In the genomic region with DNA sequence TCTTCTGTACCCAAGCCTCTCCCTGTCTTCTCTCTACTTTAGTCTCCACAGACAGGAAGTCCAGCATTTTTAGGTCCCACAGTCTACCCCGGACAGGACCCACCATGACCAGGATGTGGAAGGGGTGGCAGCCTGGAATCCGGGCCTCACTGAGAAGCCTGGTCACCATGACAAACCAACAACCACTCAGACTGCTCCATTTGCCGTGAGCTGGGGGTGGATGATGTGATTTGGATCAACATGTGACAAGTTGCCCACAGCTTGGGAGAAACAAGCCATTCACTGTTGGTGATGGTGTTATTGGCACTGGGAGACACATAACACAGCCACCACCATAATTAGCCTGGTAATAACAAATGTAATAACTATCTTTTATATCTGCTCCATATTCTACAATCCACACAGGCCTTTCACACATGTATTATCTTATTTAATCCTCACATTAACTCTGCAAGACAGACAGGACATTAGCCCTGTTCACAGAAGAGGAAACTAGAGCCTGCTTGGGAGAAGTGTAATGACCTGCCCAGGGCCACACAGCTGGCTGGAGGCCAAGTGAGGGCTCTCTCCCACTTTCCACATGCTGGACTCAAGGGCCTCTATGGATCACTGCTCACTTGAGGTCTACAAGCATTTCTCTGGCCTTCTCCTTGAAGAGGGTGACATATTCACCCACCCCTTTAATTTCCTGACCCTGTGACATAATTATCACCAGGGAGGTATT, we compare ENCODE assay signal across 11 cellular contexts. TPM values are rescaled to one million over a fixed set of nuclear protein-coding genes. Genes with fewer than 3 reads are reported as not detected.
DNase-seq lines count a peak whose midpoint lies in the region; ATAC-seq and TF ChIP-seq lines count a peak whose summit lies in the region.
"Had no signal": no experiment of that assay in that cellular context is flagged by ENCODE, and none has a peak within 500 bp of the region (broad histone marks: within the 10 kb centered on the region; RNA-seq: fewer than 3 reads in every experiment).

No MANE protein-coding gene starts in this region.

- H3K27me3 ChIP-seq in heart left ventricle (no peaks in the 10 kb centered on the region), uterus (no peaks in the 10 kb centered on the region)
- H3K27me3 ChIP-seq: SJSA1 had no signal

- H3K27ac Mint-ChIP-seq in brain: peak overlapping the region in 4 of 5 experiments; percentile 11 to 60 (median 26)
- H3K27ac Mint-ChIP-seq in naive B cell: peak overlapping the region in 4 of 6 donors; percentile 42 to 99 (median 80)

- no peak overlapping the region for H3K4me3 ChIP-seq in heart left ventricle
- H3K4me3 ChIP-seq in uterus: no peak overlapping the region
- H3K4me3 ChIP-seq: HAP-1, SJSA1 had no signal

- peaks cover 93% of the 10 kb centered on the region for H3K36me3 Mint-ChIP-seq in brain
- H3K36me3 Mint-ChIP-seq in naive B cell: peaks cover 23 to 45% of the 10 kb centered on the region in 2 donors

- WGBS in heart left ventricle, 4 donors: 52 to 69% (median 57%) methylated on average over 3 of the region's 3 CpGs

- no peak for TF ChIP-seq POLR2A in heart left ventricle (IDR thresholded peaks at IDR 0.05)
- TF ChIP-seq POLR2A in uterus (IDR thresholded peaks at IDR 0.05): no peak

- H3K4me1 ChIP-seq in heart left ventricle (peaks cover 7 to 85% (median 62%) of the 10 kb centered on the region in 12 donors), uterus (peaks cover 17 to 31% of the 10 kb centered on the region in 2 donors)
- H3K4me1 ChIP-seq: HAP-1 had no signal

- TF ChIP-seq CTCF in heart left ventricle (IDR thresholded peaks at IDR 0.05): no peak
- TF ChIP-seq CTCF in brain (conservative IDR thresholded peaks at IDR 0.05): no peak
- no peak for TF ChIP-seq CTCF in uterus (IDR thresholded peaks at IDR 0.05)

- ATAC-seq in heart left ventricle: peak in 1 of 4 donors; percentile 0
- no peak for ATAC-seq in left ventricle myocardium superior
- no peak for ATAC-seq in naive B cell (ENCODE audit: low read depth in 2 of 2)
- ATAC-seq in GM18861 (IDR thresholded peaks at IDR 0.05; ENCODE audit: unreplicated experiment): no peak

- peaks cover 14% of the 10 kb centered on the region for H3K4me1 Mint-ChIP-seq in brain
- peaks cover 26 to 41% (median 31%) of the 10 kb centered on the region in 3 donors for H3K4me1 Mint-ChIP-seq in naive B cell

- H3K9me3 Mint-ChIP-seq in brain (no peaks in the 10 kb centered on the region), naive B cell (no peaks in the 10 kb centered on the region)

- DNase-seq in heart left ventricle: peak in 2 of 5 donors; percentile 22 to 58
- DNase-seq in left ventricle myocardium superior: no peak
- no peak for DNase-seq in naive B cell
- no peak for DNase-seq in uterus
- no peak for DNase-seq in stimulated activated CD4-positive, alpha-beta T cell treated with anti-CD3 and anti-CD28 coated beads, Interleukin-15, amount 100 ng/mL, for 24 hours
- DNase-seq in central memory CD4-positive, alpha-beta T cell: no peak
- DNase-seq: NCI-H2107 had no signal

- H3K9me3 ChIP-seq in heart left ventricle (no peaks in the 10 kb centered on the region), uterus (no peaks in the 10 kb centered on the region)
- H3K9me3 ChIP-seq: HAP-1, SJSA1 had no signal

- H3K4me3 Mint-ChIP-seq in brain (no peak overlapping the region), naive B cell (peak overlapping the region in 1 of 8 donors; percentile 16)

- H3K27ac ChIP-seq in heart left ventricle (peak overlapping the region; percentile 49 to 89 (median 76)), uterus (peak overlapping the region; percentile 92 to 98)
- H3K27ac ChIP-seq: SJSA1 had no signal

- H3K27me3 Mint-ChIP-seq in brain (no peaks in the 10 kb centered on the region), naive B cell (no peaks in the 10 kb centered on the region)

- intact Hi-C loops in heart left ventricle (cut with DNase I) (no loop called here), left ventricle myocardium superior (cut with micrococcal nuclease) (no loop called here), uterus (cut with DNase I; ENCODE audit: low total_unique reads) (no loop called here)

- H3K36me3 ChIP-seq in heart left ventricle (peaks cover 0 to 100% (median 100%) of the 10 kb centered on the region in 9 donors), uterus (no peaks in the 10 kb centered on the region)

RNA-seq across cellular contexts. Expression of gene MEF2D, which starts 22.9 kb away (rescaled TPM):
- total RNA-seq in heart left ventricle (100 to 1,000 TPM in 3 of 9 donors, 10 to 100 TPM in 6; 75.0 to 203 (median 93.2) TPM), left ventricle myocardium superior (116 TPM), uterus (100 to 1,000 TPM in 1 of 4 donors, 10 to 100 TPM in 2, 1 to 10 TPM in 1; 8.4 to 101 (median 35.1) TPM)
- polyA plus RNA-seq in heart left ventricle (10 to 100 TPM; 40.5 to 68.8 TPM), brain (ENCODE audit: insufficient read depth, low read depth, low replicate concordance) (22.7 TPM), naive B cell (ENCODE audit: low read depth in 6 of 6) (10 to 100 TPM in 3 of 6 donors, 1 to 10 TPM in 3; 6.9 to 15.8 (median 9.1) TPM)
